Comparison of ENCODE assay signal across 15 cellular contexts in genomic region chrX:53262189-53262917, GRCh38. TPM values are rescaled to one million over a fixed set of nuclear protein-coding genes. Genes with fewer than 3 reads are reported as not detected.
A peak's percentile ranks its signal among the peaks of the same experiment; 100 is the strongest.
DNase-seq lines count a peak whose midpoint lies in the region; ATAC-seq lines count a peak whose summit lies in the region.
"Had no signal": no experiment of that assay in that cellular context is flagged by ENCODE, and none has a peak within 500 bp of the region (broad histone marks: within the 10 kb centered on the region; RNA-seq: fewer than 3 reads in every experiment).

No MANE protein-coding gene starts in this region.

- H4K8ac ChIP-seq in mesenchymal stem cell (ENCODE audit: low read length) = no peak overlapping the region

- H3K4me1 ChIP-seq in GM23248 (ENCODE audit: insufficient read depth) (peaks cover 33% of the 10 kb centered on the region), mesenchymal stem cell (ENCODE audit: control insufficient read depth, insufficient read depth, low read depth, low read length) (peaks cover 32% of the 10 kb centered on the region)
- H3K4me1 ChIP-seq: gastroesophageal sphincter had no signal

- no peaks in the 10 kb centered on the region for H3K9me3 Mint-ChIP-seq in activated naive CD8-positive, alpha-beta T cell treated with anti-CD3 and anti-CD28 coated beads, Interleukin-2, amount 10 ng/mL, durations not matched to agents 7 days and 5 days
- H3K9me3 Mint-ChIP-seq: CD8-positive, alpha-beta T cell had no signal

- H3K9me3 ChIP-seq in GM23248 (ENCODE audit: low read depth) (no peaks in the 10 kb centered on the region), mesenchymal stem cell (ENCODE audit: control insufficient read depth, low read length) (no peaks in the 10 kb centered on the region)
- H3K9me3 ChIP-seq: adrenal gland, gastroesophageal sphincter had no signal

- H2AK5ac ChIP-seq in mesenchymal stem cell (ENCODE audit: low read length, severe bottlenecking) = peak overlapping the region; percentile 35

- H3K18ac ChIP-seq in mesenchymal stem cell (ENCODE audit: low read depth in 1 of 2, low read length in 2 of 2) = peak overlapping the region in 1 of 2 experiments; percentile 87

- no peak overlapping the region for H2BK120ac ChIP-seq in mesenchymal stem cell (ENCODE audit: low read depth, low read length)

- peak overlapping the region in 1 of 2 experiments; percentile 91 for H3K4ac ChIP-seq in mesenchymal stem cell (ENCODE audit: low read depth in 1 of 2, low read length in 2 of 2)

- DNase-seq in NCI-H524 (lab: John Stamatoyannopoulos, UW) (peak; percentile 7 to 29), NCI-H524 treated with DMSO at 0.1 percent for 48 hours (lab: John Stamatoyannopoulos, UW) (no peak), GM23248 (no peak), mesenchymal stem cell (no peak), mucosa of gallbladder (ENCODE audit: low spot score) (no peak)
- no peak for DNase-seq in activated naive CD8-positive, alpha-beta T cell treated with anti-CD3 and anti-CD28 coated beads, Interleukin-2, amount 10 ng/mL, durations not matched to agents 7 days and 5 days
- DNase-seq in activated CD4-positive, alpha-beta T cell treated with anti-CD3 and anti-CD28 coated beads, Interleukin-2, amount 50 U/mL, for 4 hours = no peak
- DNase-seq: NCI-H1048; SHP77 treated with DMSO at 0.1 percent for 48 hours; stimulated activated naive CD4-positive, alpha-beta T cell treated with Interleukin-2 at 50 U/mL for 16 hours had no signal

- H3F3A ChIP-seq in GM23248 (ENCODE audit: insufficient read depth) = peaks cover 16% of the 10 kb centered on the region

- H3K27me3 ChIP-seq in GM23248 (replicated peaks; ENCODE audit: insufficient read depth) (no peaks in the 10 kb centered on the region), mesenchymal stem cell (ENCODE audit: control insufficient read depth in 1 of 2, insufficient read depth in 1 of 2, low read length in 2 of 2) (peaks cover 0 to 72% of the 10 kb centered on the region in 2 experiments)
- H3K27me3 ChIP-seq: adrenal gland, gastroesophageal sphincter had no signal

- H3K79me2 ChIP-seq in GM23248 (ENCODE audit: insufficient read depth) = no peaks in the 10 kb centered on the region

- no peaks in the 10 kb centered on the region for H3K36me3 Mint-ChIP-seq in activated naive CD8-positive, alpha-beta T cell treated with anti-CD3 and anti-CD28 coated beads, Interleukin-2, amount 10 ng/mL, durations not matched to agents 7 days and 5 days
- H3K36me3 Mint-ChIP-seq: CD8-positive, alpha-beta T cell had no signal

- H3K79me1 ChIP-seq in mesenchymal stem cell (replicated peaks; ENCODE audit: low read length, poor library complexity, severe bottlenecking) = no peaks in the 10 kb centered on the region

- H3K23ac ChIP-seq in mesenchymal stem cell (ENCODE audit: low read length in 2 of 2) = no peak overlapping the region

- peaks cover 5% of the 10 kb centered on the region for H3K27me3 Mint-ChIP-seq in activated naive CD8-positive, alpha-beta T cell treated with anti-CD3 and anti-CD28 coated beads, Interleukin-2, amount 10 ng/mL, durations not matched to agents 7 days and 5 days

- H3K4me3 ChIP-seq in GM23248 = no peak overlapping the region
- no peak overlapping the region for H3K4me3 ChIP-seq in mesenchymal stem cell (ENCODE audit: insufficient read depth in 1 of 2, low read depth in 1 of 2, low read length in 2 of 2)
- H3K4me3 ChIP-seq: adrenal gland, gastroesophageal sphincter had no signal

- H2AFZ ChIP-seq in GM23248 (no peak overlapping the region), mesenchymal stem cell (ENCODE audit: low read depth, low read length) (no peak overlapping the region)

- no peaks in the 10 kb centered on the region for H4K20me1 ChIP-seq in GM23248 (ENCODE audit: insufficient read depth)

- no peak for ATAC-seq in activated naive CD8-positive, alpha-beta T cell treated with anti-CD3 and anti-CD28 coated beads, Interleukin-2, amount 10 ng/mL, durations not matched to agents 7 days and 5 days (ENCODE audit: low read depth)
- ATAC-seq in GM19351 (IDR thresholded peaks at IDR 0.05; ENCODE audit: unreplicated experiment) = no peak
- ATAC-seq: CD8-positive, alpha-beta T cell had no signal

- H3K36me3 ChIP-seq in GM23248 (ENCODE audit: low read depth) = no peaks in the 10 kb centered on the region
- H3K36me3 ChIP-seq in mesenchymal stem cell (ENCODE audit: control insufficient read depth in 1 of 2, insufficient read depth in 2 of 2, low read depth in 1 of 2, low read length in 2 of 2) = no peaks in the 10 kb centered on the region
- H3K36me3 ChIP-seq: adrenal gland, gastroesophageal sphincter had no signal

- H2BK5ac ChIP-seq in mesenchymal stem cell (ENCODE audit: low read depth, low read length, poor library complexity, severe bottlenecking) = no peak overlapping the region

- H3K27ac ChIP-seq in GM23248 (peak overlapping the region; percentile 62), mesenchymal stem cell (ENCODE audit: low read length, poor library complexity, severe bottlenecking) (peak overlapping the region; percentile 18)
- H3K27ac ChIP-seq: gastroesophageal sphincter, HL-60 had no signal

- WGBS in GM23248 (ENCODE audit: low coverage in 1 of 2, low lambda C conversion rate in 2 of 2, missing lambda C conversion rate in 2 of 2), 2 experiments = 98 to 100% methylated on average over 4 to 7 of the region's 7 CpGs
- 89% methylated on average over 7 of the region's 7 CpGs for WGBS in mesenchymal stem cell

- peak overlapping the region in 1 of 2 experiments; percentile 72 for H2BK12ac ChIP-seq in mesenchymal stem cell (ENCODE audit: low read length in 2 of 2)

- POLR2A ChIA-PET in activated naive CD8-positive, alpha-beta T cell treated with anti-CD3 and anti-CD28 coated beads, Interleukin-2, amount 10 ng/mL, durations not matched to agents 7 days and 5 days (lab: Charles Lee) = interaction anchor here (1.0 to 1.8 kb wide), 5 partner anchors 21 to 160 kb away, joined by 3 to 6 read pairs (median 4); partner anchors contain the start of genes KDM5C and SMC1A

- H3K27ac Mint-ChIP-seq in activated naive CD8-positive, alpha-beta T cell treated with anti-CD3 and anti-CD28 coated beads, Interleukin-2, amount 10 ng/mL, durations not matched to agents 7 days and 5 days = peak overlapping the region; percentile 42
- H3K27ac Mint-ChIP-seq: CD8-positive, alpha-beta T cell had no signal

- no peak overlapping the region for H3K9ac ChIP-seq in GM23248
- H3K9ac ChIP-seq in mesenchymal stem cell (ENCODE audit: low read length) = no peak overlapping the region

- no peak overlapping the region for H2BK15ac ChIP-seq in mesenchymal stem cell (ENCODE audit: low read depth, poor library complexity, severe bottlenecking)

- peak overlapping the region in 1 of 2 experiments; percentile 79 for H3K14ac ChIP-seq in mesenchymal stem cell (ENCODE audit: low read length in 2 of 2)

- H3K9me2 ChIP-seq in GM23248 (ENCODE audit: insufficient read depth) = no peaks in the 10 kb centered on the region

- peak overlapping the region; percentile 18 for H4K91ac ChIP-seq in mesenchymal stem cell (ENCODE audit: low read length)

- H3K4me2 ChIP-seq in GM23248 (ENCODE audit: unreplicated experiment) (peak overlapping the region; percentile 48), mesenchymal stem cell (ENCODE audit: low read length, poor library complexity, severe bottlenecking) (no peak overlapping the region)

- H3K4me3 Mint-ChIP-seq in activated naive CD8-positive, alpha-beta T cell treated with anti-CD3 and anti-CD28 coated beads, Interleukin-2, amount 10 ng/mL, durations not matched to agents 7 days and 5 days = peak overlapping the region; percentile 0
- H3K4me3 Mint-ChIP-seq: CD8-positive, alpha-beta T cell had no signal

- peaks cover 28% of the 10 kb centered on the region for H3K4me1 Mint-ChIP-seq in activated naive CD8-positive, alpha-beta T cell treated with anti-CD3 and anti-CD28 coated beads, Interleukin-2, amount 10 ng/mL, durations not matched to agents 7 days and 5 days

- in situ Hi-C loops in GM23248 (cut with MboI) = no loop called here

RNA-seq across cellular contexts. Expression of gene IQSEC2, which starts 19.0 kb away (rescaled TPM):
- 10.2 and 11.8 TPM in 2 replicates for total RNA-seq in GM23248 (2014; rRNA removed; shearing (Covaris generic))
- 6.0 and 7.1 TPM in 2 replicates for polyA plus RNA-seq in GM23248 (2016; fragmentation: Nextera tagmentation; extraction: Ambion mirVana)
- total RNA-seq in activated naive CD8-positive, alpha-beta T cell treated with anti-CD3 and anti-CD28 coated beads, Interleukin-2, amount 10 ng/mL, durations not matched to agents 7 days and 5 days = under 1 TPM; 0.82 to 0.83 TPM
- polyA plus RNA-seq in mesenchymal stem cell (2013, experiment 1 of 2) = 22.4 TPM
- polyA plus RNA-seq in mesenchymal stem cell (2013, experiment 2 of 2) = 21.2 TPM
- 34.5 TPM for total RNA-seq in mucosa of gallbladder

RNA-seq across cellular contexts. Expression of gene KDM5C, which starts 37.3 kb away (rescaled TPM):
- 66.9 and 68.7 TPM in 2 replicates for total RNA-seq in GM23248 (2014; rRNA removed; shearing (Covaris generic))
- polyA plus RNA-seq in GM23248 (2016; fragmentation: Nextera tagmentation; extraction: Ambion mirVana) = 24.4 and 27.1 TPM in 2 replicates
- total RNA-seq in activated naive CD8-positive, alpha-beta T cell treated with anti-CD3 and anti-CD28 coated beads, Interleukin-2, amount 10 ng/mL, durations not matched to agents 7 days and 5 days = 100 to 1,000 TPM in 1 of 2 experiments, 10 to 100 TPM in 1; 97.8 to 108 TPM
- 24.8 TPM for polyA plus RNA-seq in mesenchymal stem cell (2013, experiment 1 of 2)
- 24.4 TPM for polyA plus RNA-seq in mesenchymal stem cell (2013, experiment 2 of 2)
- total RNA-seq in mucosa of gallbladder = 140 TPM

Comparison
In these comparisons a context has a peak if more than half of its experiments do, and no peak if none do; other contexts are left out.
1. DNase-seq: peak in NCI-H524 (2 of 2); none in NCI-H524 treated with DMSO at 0.1 percent for 48 hours (single experiment), GM23248 (single experiment), activated naive CD8-positive, alpha-beta T cell treated with anti-CD3 and anti-CD28 coated beads, Interleukin-2, amount 10 ng/mL, durations not matched to agents 7 days and 5 days (single experiment), mesenchymal stem cell (single experiment), activated CD4-positive, alpha-beta T cell treated with anti-CD3 and anti-CD28 coated beads, Interleukin-2, amount 50 U/mL, for 4 hours (0 of 2) and mucosa of gallbladder (single experiment).